20 cellular contexts compared by ENCODE assay signal in genomic region chr11:27373392-27373791, GRCh38. TPM values are rescaled to one million over a fixed set of nuclear protein-coding genes. Genes with fewer than 3 reads are reported as not detected.
DNase-seq lines count a peak whose midpoint lies in the region; ATAC-seq, FAIRE-seq and TF ChIP-seq lines count a peak whose summit lies in the region.
"Had no signal": no experiment of that assay in that cellular context is flagged by ENCODE, and none has a peak within 500 bp of the region (broad histone marks: within the 10 kb centered on the region; RNA-seq: fewer than 3 reads in every experiment).

No MANE protein-coding gene starts in this region.

- BruUV-seq in Panc1 (replicated peaks; lab: Mats Ljungman, UMichigan): TSS peak; percentile 4

- H3K4me3 ChIP-seq in HUES48 (ENCODE audit: low read depth, low read length) (no peak overlapping the region), Panc1 (ENCODE audit: low read depth in 2 of 2, low read length in 2 of 2) (no peak overlapping the region), hepatocyte (no peak overlapping the region), neural progenitor cell (no peak overlapping the region)
- H3K4me3 ChIP-seq: BLaER1 treated with 17β-estradiol and CSF1 and Interleukin-3, amounts not matched to agents 10 nM and 100 nM had no signal

- TF ChIP-seq CTCF in Panc1 (IDR thresholded peaks at IDR 0.05): no peak
- no peak for TF ChIP-seq CTCF in hepatocyte (IDR thresholded peaks at IDR 0.05; ENCODE audit: poor library complexity)
- no peak for TF ChIP-seq CTCF in neural progenitor cell (IDR thresholded peaks at IDR 0.05)

- H3K27me3 ChIP-seq in HUES48 (ENCODE audit: control insufficient read depth, insufficient read depth, low read length) (no peaks in the 10 kb centered on the region), Panc1 (ENCODE audit: control insufficient read depth, insufficient read depth, low read length) (no peaks in the 10 kb centered on the region), hepatocyte (no peaks in the 10 kb centered on the region), neural progenitor cell (no peaks in the 10 kb centered on the region)
- H3K27me3 ChIP-seq: BLaER1 treated with 17β-estradiol and CSF1 and Interleukin-3, amounts not matched to agents 10 nM and 100 nM had no signal

- H3K27ac Mint-ChIP-seq in neural progenitor cell: no peak overlapping the region
- H3K27ac Mint-ChIP-seq in activated CD4-positive, alpha-beta memory T cell treated with anti-CD3 and anti-CD28 coated beads for 36 hours: no peak overlapping the region
- H3K27ac Mint-ChIP-seq: B cell; CD8-positive, alpha-beta T cell; HFFc6; IgD-negative memory B cell had no signal

- no peaks in the 10 kb centered on the region for H3K9me2 ChIP-seq in hepatocyte (replicated peaks; ENCODE audit: insufficient read depth)

- H3K4me1 Mint-ChIP-seq in neural progenitor cell: no peaks in the 10 kb centered on the region
- H3K4me1 Mint-ChIP-seq in activated CD4-positive, alpha-beta memory T cell treated with anti-CD3 and anti-CD28 coated beads for 36 hours (ENCODE audit: low read depth): no peaks in the 10 kb centered on the region
- H3K4me1 Mint-ChIP-seq: B cell, IgD-negative memory B cell had no signal

- H3F3A ChIP-seq in neural progenitor cell (ENCODE audit: low read depth): peaks cover 60% of the 10 kb centered on the region

- H3K9me3 ChIP-seq in HUES48 (ENCODE audit: control insufficient read depth, insufficient read depth, low read length): no peaks in the 10 kb centered on the region
- no peaks in the 10 kb centered on the region for H3K9me3 ChIP-seq in Panc1 (ENCODE audit: control insufficient read depth, insufficient read depth, low read depth, low read length)
- H3K9me3 ChIP-seq in hepatocyte (ENCODE audit: low read depth): no peaks in the 10 kb centered on the region
- no peaks in the 10 kb centered on the region for H3K9me3 ChIP-seq in neural progenitor cell (ENCODE audit: low read depth)
- H3K9me3 ChIP-seq: BLaER1 treated with 17β-estradiol and CSF1 and Interleukin-3, amounts not matched to agents 10 nM and 100 nM had no signal

- peak overlapping the region; percentile 43 for H3K4me2 ChIP-seq in hepatocyte
- H3K4me2 ChIP-seq in neural progenitor cell: no peak overlapping the region
- H3K4me2 ChIP-seq: BLaER1 treated with 17β-estradiol and CSF1 and Interleukin-3, amounts not matched to agents 10 nM and 100 nM had no signal

- H3K4me3 Mint-ChIP-seq in neural progenitor cell: no peak overlapping the region
- H3K4me3 Mint-ChIP-seq in activated CD4-positive, alpha-beta memory T cell treated with anti-CD3 and anti-CD28 coated beads for 36 hours: no peak overlapping the region
- H3K4me3 Mint-ChIP-seq: B cell; CD8-positive, alpha-beta T cell; HFFc6; IgD-negative memory B cell had no signal

- POLR2A ChIA-PET in Panc1 (lab: Charles Lee): interaction anchor here (0.6 kb wide), 1 partner anchor 32 kb away, joined by 3 read pairs; no protein-coding TSS in a partner anchor
- POLR2A ChIA-PET in activated CD4-positive, alpha-beta memory T cell treated with anti-CD3 and anti-CD28 coated beads for 36 hours (lab: Charles Lee): no interaction called here

- H3K36me3 ChIP-seq in HUES48 (ENCODE audit: control insufficient read depth, insufficient read depth, low read length) (peaks cover 96% of the 10 kb centered on the region), Panc1 (ENCODE audit: control insufficient read depth, insufficient read depth, low read length) (peaks cover 10% of the 10 kb centered on the region), hepatocyte (replicated peaks; ENCODE audit: insufficient read depth, low read depth) (no peaks in the 10 kb centered on the region), neural progenitor cell (peaks cover 64% of the 10 kb centered on the region)
- H3K36me3 ChIP-seq: BLaER1 treated with 17β-estradiol and CSF1 and Interleukin-3, amounts not matched to agents 10 nM and 100 nM had no signal

- no peak for FAIRE-seq in HTR-8/SVneo (lab: Jason Lieb, UNC)

- no peaks in the 10 kb centered on the region for H4K20me1 ChIP-seq in hepatocyte (ENCODE audit: insufficient read depth, poor library complexity, severe bottlenecking)
- peaks cover 24% of the 10 kb centered on the region for H4K20me1 ChIP-seq in neural progenitor cell (ENCODE audit: low read depth)
- H4K20me1 ChIP-seq: BLaER1 treated with 17β-estradiol and CSF1 and Interleukin-3, amounts not matched to agents 10 nM and 100 nM had no signal

- WGBS in hepatocyte (ENCODE audit: low lambda C conversion rate, missing lambda C conversion rate): 90% methylated on average over 3 of the region's 3 CpGs

- intact Hi-C loops in Panc1 (cut with micrococcal nuclease; ENCODE audit: unreplicated experiment): no loop called here
- intact Hi-C loops in activated CD4-positive, alpha-beta memory T cell treated with anti-CD3 and anti-CD28 coated beads for 36 hours (cut with micrococcal nuclease): no loop called here

- H3K36me3 Mint-ChIP-seq in neural progenitor cell: peaks cover 6% of the 10 kb centered on the region
- no peaks in the 10 kb centered on the region for H3K36me3 Mint-ChIP-seq in activated CD4-positive, alpha-beta memory T cell treated with anti-CD3 and anti-CD28 coated beads for 36 hours
- H3K36me3 Mint-ChIP-seq: CD8-positive, alpha-beta T cell had no signal

- no peak overlapping the region for H3K9ac ChIP-seq in HUES48 (ENCODE audit: low read depth, low read length)
- H3K9ac ChIP-seq in neural progenitor cell: no peak overlapping the region
- H3K9ac ChIP-seq: BLaER1 treated with 17β-estradiol and CSF1 and Interleukin-3, amounts not matched to agents 10 nM and 100 nM had no signal

- no peaks in the 10 kb centered on the region for H3K9me3 Mint-ChIP-seq in neural progenitor cell
- no peaks in the 10 kb centered on the region for H3K9me3 Mint-ChIP-seq in activated CD4-positive, alpha-beta memory T cell treated with anti-CD3 and anti-CD28 coated beads for 36 hours
- H3K9me3 Mint-ChIP-seq: CD8-positive, alpha-beta T cell; HFFc6; IgD-negative memory B cell had no signal

- no peak overlapping the region for H2AFZ ChIP-seq in hepatocyte
- H2AFZ ChIP-seq in neural progenitor cell (replicated peaks): no peak overlapping the region

- H3K27me3 Mint-ChIP-seq in neural progenitor cell (ENCODE audit: insufficient read depth, low read depth): no peaks in the 10 kb centered on the region
- H3K27me3 Mint-ChIP-seq in activated CD4-positive, alpha-beta memory T cell treated with anti-CD3 and anti-CD28 coated beads for 36 hours: no peaks in the 10 kb centered on the region
- H3K27me3 Mint-ChIP-seq: B cell, IgD-negative memory B cell had no signal

- H3K79me2 ChIP-seq in hepatocyte: peaks cover 2% of the 10 kb centered on the region
- H3K79me2 ChIP-seq in neural progenitor cell (ENCODE audit: low read depth): peaks cover 42% of the 10 kb centered on the region

- H3K4me1 ChIP-seq in HUES48 (ENCODE audit: control insufficient read depth, insufficient read depth, low read length) (peaks cover 7% of the 10 kb centered on the region; the same call in 1 of the 2 replicates), Panc1 (ENCODE audit: control insufficient read depth, insufficient read depth, low read length) (peaks cover 6% of the 10 kb centered on the region), hepatocyte (ENCODE audit: insufficient read depth) (peaks cover 34% of the 10 kb centered on the region), neural progenitor cell (no peaks in the 10 kb centered on the region)
- H3K4me1 ChIP-seq: BLaER1 treated with 17β-estradiol and CSF1 and Interleukin-3, amounts not matched to agents 10 nM and 100 nM had no signal

- H3K27ac ChIP-seq in HUES48 (ENCODE audit: low read depth, low read length): peak overlapping the region; percentile 11
- no peak overlapping the region for H3K27ac ChIP-seq in Panc1 (ENCODE audit: low read length)
- peak overlapping the region; percentile 65 for H3K27ac ChIP-seq in hepatocyte
- H3K27ac ChIP-seq in neural progenitor cell: peak overlapping the region; percentile 47
- H3K27ac ChIP-seq: BLaER1 treated with 17β-estradiol and CSF1 and Interleukin-3, amounts not matched to agents 10 nM and 100 nM had no signal

- no peak for DNase-seq in Panc1 (ENCODE audit: low read depth, low spot score)
- DNase-seq in hepatocyte (ENCODE audit: low spot score): no peak
- no peak for DNase-seq in neural progenitor cell (ENCODE audit: low spot score)
- DNase-seq in HTR-8/SVneo (ENCODE audit: insufficient read length, low spot score): no peak
- no peak for DNase-seq in stimulated activated CD8-positive, alpha-beta memory T cell treated with anti-CD3 and anti-CD28 coated beads, Interleukin-4, amount 100 ng/mL, for 48 hours
- no peak for DNase-seq in activated CD4-positive, alpha-beta memory T cell treated with anti-CD3 and anti-CD28 coated beads for 36 hours
- DNase-seq: 8988T; Calu3; CD8-positive, alpha-beta T cell; DMS79 treated with DMSO at 0.1 percent for 48 hours; GF-D8; GOT3; H7; HFFc6 had no signal

- ATAC-seq in Panc1 (no peak), GM18498 (IDR thresholded peaks at IDR 0.05; ENCODE audit: unreplicated experiment) (no peak)
- ATAC-seq: CD8-positive, alpha-beta T cell; HCT116 had no signal

- CTCF ChIA-PET in Panc1 (lab: Charles Lee): no interaction called here
- CTCF ChIA-PET in activated CD4-positive, alpha-beta memory T cell treated with anti-CD3 and anti-CD28 coated beads for 36 hours (lab: Charles Lee): interaction anchor here (1.1 kb wide), 1 partner anchor 169 kb away, joined by 3 read pairs; no protein-coding TSS in a partner anchor

- in situ Hi-C loops in Panc1 (cut with HindIII; ENCODE audit: low pct_unique_long_range_greater_than_20kb, low sequenced_read_pairs): no loop called here

RNA-seq across cellular contexts. Expression of gene CCDC34, which starts 10.4 kb away (rescaled TPM):
- total RNA-seq in Panc1 (2021; ENCODE audit: unreplicated experiment): 28.3 TPM
- polyA plus RNA-seq in Panc1 (2012; ENCODE audit: insufficient read length): 21.2 TPM
- total RNA-seq in hepatocyte: 6.8 and 7.5 TPM in 2 replicates
- polyA plus RNA-seq in hepatocyte: 4.6 and 6.0 TPM in 2 replicates
- 15.6 and 30.6 TPM in 2 replicates for total RNA-seq in neural progenitor cell (ENCODE audit: low replicate concordance)
- total RNA-seq in activated CD4-positive, alpha-beta memory T cell treated with anti-CD3 and anti-CD28 coated beads for 36 hours: 10 to 100 TPM; 22.8 to 23.7 TPM
